25 cellular contexts compared by ENCODE assay signal in the genomic region with DNA sequence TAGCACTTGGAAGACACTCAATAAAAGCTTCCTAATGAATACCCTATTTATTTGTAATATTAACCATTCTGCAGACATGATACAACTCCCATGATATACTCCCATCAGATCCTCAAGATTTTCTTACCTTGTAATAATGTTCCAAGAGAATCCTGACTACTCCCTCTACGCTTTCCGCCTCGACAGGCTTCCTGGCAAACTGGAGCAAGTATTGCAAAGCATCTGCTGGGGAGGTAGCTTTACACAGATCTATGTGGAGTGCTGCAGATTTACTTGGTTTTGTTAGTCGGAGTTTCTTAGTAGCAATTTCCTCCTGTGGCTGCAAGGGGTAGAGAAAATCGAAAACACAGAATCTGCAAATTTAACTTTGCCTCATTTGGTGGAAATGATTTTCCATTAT. TPM values are rescaled to one million over a fixed set of nuclear protein-coding genes. Genes with fewer than 3 reads are reported as not detected.
DNase-seq lines count a peak whose midpoint lies in the region; ATAC-seq and TF ChIP-seq lines count a peak whose summit lies in the region.
"Had no signal": no experiment of that assay in that cellular context is flagged by ENCODE, and none has a peak within 500 bp of the region (broad histone marks: within the 10 kb centered on the region; RNA-seq: fewer than 3 reads in every experiment).

No MANE protein-coding gene starts in this region.

- H3K27me3 ChIP-seq in Loucy (ENCODE audit: insufficient read depth, low read length, poor library complexity, severe bottlenecking) (no peaks in the 10 kb centered on the region), Peyer's patch (no peaks in the 10 kb centered on the region)
- H3K27me3 ChIP-seq: BE2C, BLaER1 had no signal

- H3K79me2 ChIP-seq in Loucy (ENCODE audit: insufficient read depth, low read length) = peaks cover 41% of the 10 kb centered on the region

- H3F3A ChIP-seq in Loucy (ENCODE audit: low read depth) = no peaks in the 10 kb centered on the region

- peaks cover 30% of the 10 kb centered on the region for H3K4me1 ChIP-seq in Loucy (ENCODE audit: insufficient read depth, low read length, poor library complexity, severe bottlenecking)
- peaks cover 0 to 14% (median 4%) of the 10 kb centered on the region in 4 donors for H3K4me1 ChIP-seq in Peyer's patch
- H3K4me1 ChIP-seq: BE2C had no signal

- TF ChIP-seq CTCF in activated CD8-positive, alpha-beta T cell treated with anti-CD3 and anti-CD28 coated beads for 36 hours (IDR thresholded peaks at IDR 0.05) = no peak
- TF ChIP-seq CTCF in Loucy (conservative IDR thresholded peaks at IDR 0.05; ENCODE audit: low read length) (no peak), Peyer's patch (IDR thresholded peaks at IDR 0.05) (no peak)

- no peak overlapping the region for H3K4me3 Mint-ChIP-seq in activated CD8-positive, alpha-beta T cell treated with anti-CD3 and anti-CD28 coated beads for 36 hours
- no peak overlapping the region for H3K4me3 Mint-ChIP-seq in activated CD8-positive, alpha-beta T cell treated with anti-CD3 and anti-CD28 coated beads, Interleukin-2, amount 10 ng/mL, durations not matched to agents 7 days and 5 days
- H3K4me3 Mint-ChIP-seq: CD14-positive monocyte; CD4-positive, alpha-beta memory T cell had no signal

- POLR2A ChIA-PET in activated CD8-positive, alpha-beta T cell treated with anti-CD3 and anti-CD28 coated beads for 36 hours (lab: Charles Lee) = interaction anchor here (1.6 kb wide), 1 partner anchor 52 kb away, joined by 3 read pairs; no protein-coding TSS in a partner anchor
- POLR2A ChIA-PET in activated CD8-positive, alpha-beta T cell treated with anti-CD3 and anti-CD28 coated beads, Interleukin-2, amount 10 ng/mL, durations not matched to agents 7 days and 5 days (lab: Charles Lee) = no interaction called here

- H3K27ac ChIP-seq in SK-N-MC = no peak overlapping the region
- no peak overlapping the region for H3K27ac ChIP-seq in Peyer's patch
- H3K27ac ChIP-seq: BLaER1 had no signal

- H3K4me1 Mint-ChIP-seq in activated CD8-positive, alpha-beta T cell treated with anti-CD3 and anti-CD28 coated beads for 36 hours (ENCODE audit: low read depth) = peaks cover 26% of the 10 kb centered on the region
- H3K4me1 Mint-ChIP-seq in activated CD8-positive, alpha-beta T cell treated with anti-CD3 and anti-CD28 coated beads, Interleukin-2, amount 10 ng/mL, durations not matched to agents 7 days and 5 days (ENCODE audit: low read depth) = peaks cover 30% of the 10 kb centered on the region

- H3K4me3 ChIP-seq in Loucy (ENCODE audit: low read length, poor library complexity, severe bottlenecking) (no peak overlapping the region), SK-N-MC (no peak overlapping the region), Peyer's patch (no peak overlapping the region)
- H3K4me3 ChIP-seq: BLaER1, GM12878 had no signal

- peak overlapping the region; percentile 41 for H3K27ac Mint-ChIP-seq in activated CD8-positive, alpha-beta T cell treated with anti-CD3 and anti-CD28 coated beads for 36 hours
- no peak overlapping the region for H3K27ac Mint-ChIP-seq in activated CD8-positive, alpha-beta T cell treated with anti-CD3 and anti-CD28 coated beads, Interleukin-2, amount 10 ng/mL, durations not matched to agents 7 days and 5 days

- H3K36me3 Mint-ChIP-seq in activated CD8-positive, alpha-beta T cell treated with anti-CD3 and anti-CD28 coated beads for 36 hours (ENCODE audit: low read depth) = peaks cover 20% of the 10 kb centered on the region
- peaks cover 23% of the 10 kb centered on the region for H3K36me3 Mint-ChIP-seq in activated CD8-positive, alpha-beta T cell treated with anti-CD3 and anti-CD28 coated beads, Interleukin-2, amount 10 ng/mL, durations not matched to agents 7 days and 5 days (ENCODE audit: low read depth)

- H4K20me1 ChIP-seq in Loucy (ENCODE audit: insufficient read depth, low read length, poor library complexity, severe bottlenecking) = no peaks in the 10 kb centered on the region
- H4K20me1 ChIP-seq: BLaER1 had no signal

- H3K9me3 ChIP-seq in Loucy (ENCODE audit: insufficient read depth, low read depth, low read length) (no peaks in the 10 kb centered on the region), SK-N-MC (ENCODE audit: low read depth, low read length) (no peaks in the 10 kb centered on the region), Peyer's patch (no peaks in the 10 kb centered on the region)
- H3K9me3 ChIP-seq: BE2C, BLaER1 had no signal

- H3K9me2 ChIP-seq in Loucy (replicated peaks; ENCODE audit: low read depth, low read length) = no peaks in the 10 kb centered on the region

- no peak for ATAC-seq in activated CD8-positive, alpha-beta T cell treated with anti-CD3 and anti-CD28 coated beads for 36 hours
- ATAC-seq in activated CD8-positive, alpha-beta T cell treated with anti-CD3 and anti-CD28 coated beads, Interleukin-2, amount 10 ng/mL, durations not matched to agents 7 days and 5 days = no peak
- ATAC-seq: GM12878 had no signal

- no peak for DNase-seq in activated CD8-positive, alpha-beta T cell treated with anti-CD3 and anti-CD28 coated beads for 36 hours
- no peak for DNase-seq in activated CD8-positive, alpha-beta T cell treated with anti-CD3 and anti-CD28 coated beads, Interleukin-2, amount 10 ng/mL, durations not matched to agents 7 days and 5 days
- DNase-seq in SK-N-MC (ENCODE audit: low read depth, low spot score) = no peak
- peak; percentile 39 for DNase-seq in putamen (ENCODE audit: low spot score)
- no peak for DNase-seq in GM19238 (ENCODE audit: insufficient read length, low spot score)
- no peak for DNase-seq in Peyer's patch
- DNase-seq: 8988T; ACHN; BE2C; C1 segment of cervical spinal cord; CD4-positive, alpha-beta memory T cell; CD4-positive, CD25-positive, alpha-beta regulatory T cell; CD8-positive, alpha-beta memory T cell; COR-L47; DMS 273 treated with DMSO at 0.1 percent for 48 hours; DMS153; DMS53; DMS79; DND-41; EL; GDM1 had no signal

- H3K4me2 ChIP-seq in Loucy (ENCODE audit: low read depth, low read length, poor library complexity, severe bottlenecking) = peak overlapping the region; percentile 19
- H3K4me2 ChIP-seq: BLaER1 had no signal

- CTCF ChIA-PET in activated CD8-positive, alpha-beta T cell treated with anti-CD3 and anti-CD28 coated beads for 36 hours (lab: Charles Lee) = interaction anchor here (0.6 to 1.1 kb wide), 2 partner anchors 10 to 12 kb away, joined by 3 to 4 read pairs; no protein-coding TSS in a partner anchor
- CTCF ChIA-PET in activated CD8-positive, alpha-beta T cell treated with anti-CD3 and anti-CD28 coated beads, Interleukin-2, amount 10 ng/mL, durations not matched to agents 7 days and 5 days (lab: Charles Lee) = no interaction called here

- H3K9ac ChIP-seq in Loucy (ENCODE audit: low read depth, low read length, poor library complexity, severe bottlenecking) (no peak overlapping the region), SK-N-MC (ENCODE audit: insufficient read length) (peak overlapping the region; percentile 26)

- intact Hi-C loops in activated CD8-positive, alpha-beta T cell treated with anti-CD3 and anti-CD28 coated beads for 36 hours (cut with micrococcal nuclease) = loop anchor here (10.0 kb wide), 1 partner anchor 176 kb away; no protein-coding TSS in a partner anchor

- H3K36me3 ChIP-seq in Loucy (ENCODE audit: insufficient read depth, low read length) = no peaks in the 10 kb centered on the region; the same call in 1 of the 2 replicates
- H3K36me3 ChIP-seq in SK-N-MC (ENCODE audit: insufficient read depth, low read length) = peaks cover 35% of the 10 kb centered on the region
- peaks cover 0 to 32% (median 0%) of the 10 kb centered on the region in 3 donors for H3K36me3 ChIP-seq in Peyer's patch

- no peak for TF ChIP-seq POLR2A in Peyer's patch (IDR thresholded peaks at IDR 0.05)

- no peaks in the 10 kb centered on the region for H3K27me3 Mint-ChIP-seq in activated CD8-positive, alpha-beta T cell treated with anti-CD3 and anti-CD28 coated beads for 36 hours
- H3K27me3 Mint-ChIP-seq in activated CD8-positive, alpha-beta T cell treated with anti-CD3 and anti-CD28 coated beads, Interleukin-2, amount 10 ng/mL, durations not matched to agents 7 days and 5 days (ENCODE audit: low read depth) = no peaks in the 10 kb centered on the region
- H3K27me3 Mint-ChIP-seq: CD4-positive, alpha-beta memory T cell; CD8-positive, alpha-beta memory T cell had no signal

- H3K9me3 Mint-ChIP-seq in activated CD8-positive, alpha-beta T cell treated with anti-CD3 and anti-CD28 coated beads for 36 hours = no peaks in the 10 kb centered on the region
- no peaks in the 10 kb centered on the region for H3K9me3 Mint-ChIP-seq in activated CD8-positive, alpha-beta T cell treated with anti-CD3 and anti-CD28 coated beads, Interleukin-2, amount 10 ng/mL, durations not matched to agents 7 days and 5 days (ENCODE audit: insufficient read depth)
- H3K9me3 Mint-ChIP-seq: CD4-positive, CD25-positive, alpha-beta regulatory T cell had no signal

- H2AFZ ChIP-seq in Loucy (ENCODE audit: low read length) = no peak overlapping the region

RNA-seq across cellular contexts. Expression of a gene that starts 3.5 kb away (rescaled TPM):
- 10 to 100 TPM; 44.4 to 45.8 TPM for total RNA-seq in activated CD8-positive, alpha-beta T cell treated with anti-CD3 and anti-CD28 coated beads for 36 hours
- 10 to 100 TPM; 45.1 to 51.2 TPM for total RNA-seq in activated CD8-positive, alpha-beta T cell treated with anti-CD3 and anti-CD28 coated beads, Interleukin-2, amount 10 ng/mL, durations not matched to agents 7 days and 5 days
- total RNA-seq in Peyer's patch = 10 to 100 TPM; 38.9 to 68.5 (median 57.5) TPM

RNA-seq across cellular contexts. Expression of a gene that starts 32.1 kb away (rescaled TPM):
- under 1 TPM in 1 of 2 experiments, not detected in 1; 0.16 TPM for total RNA-seq in activated CD8-positive, alpha-beta T cell treated with anti-CD3 and anti-CD28 coated beads for 36 hours
- under 1 TPM; 0.21 to 0.47 TPM for total RNA-seq in activated CD8-positive, alpha-beta T cell treated with anti-CD3 and anti-CD28 coated beads, Interleukin-2, amount 10 ng/mL, durations not matched to agents 7 days and 5 days
- total RNA-seq in Peyer's patch = 1 to 10 TPM; 3.3 to 7.1 (median 5.9) TPM
- total RNA-seq: CD4-positive, CD25-positive, alpha-beta regulatory T cell had no signal
